1 cellular context compared by ENCODE assay signal in the genomic region with DNA sequence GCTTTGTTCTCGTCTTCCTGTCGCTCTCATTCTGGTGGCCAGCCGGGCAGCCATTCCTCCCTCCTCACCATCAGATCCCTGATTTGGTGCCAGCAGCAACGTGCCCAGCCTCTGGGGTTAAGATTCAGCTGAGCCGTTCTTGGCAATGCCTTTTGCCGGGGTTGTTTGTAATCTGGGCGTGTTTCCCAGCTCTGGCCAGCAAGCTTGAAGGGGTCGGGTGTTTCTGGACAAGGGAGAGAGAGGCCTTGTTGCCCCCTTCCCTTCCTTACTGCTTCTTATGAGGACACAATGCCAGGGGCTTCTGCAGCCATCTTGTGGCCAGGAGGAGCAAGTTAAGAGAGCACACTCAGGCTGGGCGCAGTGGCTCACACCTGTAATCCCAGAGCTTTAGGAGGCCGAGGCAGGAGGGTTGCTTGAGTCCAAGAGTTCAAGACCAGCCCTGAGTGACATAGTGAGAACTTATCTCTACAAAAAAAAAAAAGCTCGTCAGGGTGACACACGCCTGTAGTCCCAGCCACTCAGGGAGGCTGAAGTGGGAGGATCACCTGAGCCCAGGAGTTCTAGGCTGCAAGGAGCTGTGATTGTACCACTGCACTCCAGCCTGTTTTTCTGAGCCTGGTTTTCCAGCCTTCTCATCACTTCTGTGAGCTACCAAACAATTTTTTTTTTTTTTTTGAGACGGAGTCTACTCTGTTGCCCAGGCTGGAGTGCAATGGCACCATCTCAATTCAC.
TF ChIP-seq lines count a peak whose summit lies in the region.

No MANE protein-coding gene starts in this region.

TF ChIP-seq in K562, 482 proteins besides CTCF, POLR2A, EP300 and RAD21 (continued from another document):
- TF ChIP-seq, protein P1, sequence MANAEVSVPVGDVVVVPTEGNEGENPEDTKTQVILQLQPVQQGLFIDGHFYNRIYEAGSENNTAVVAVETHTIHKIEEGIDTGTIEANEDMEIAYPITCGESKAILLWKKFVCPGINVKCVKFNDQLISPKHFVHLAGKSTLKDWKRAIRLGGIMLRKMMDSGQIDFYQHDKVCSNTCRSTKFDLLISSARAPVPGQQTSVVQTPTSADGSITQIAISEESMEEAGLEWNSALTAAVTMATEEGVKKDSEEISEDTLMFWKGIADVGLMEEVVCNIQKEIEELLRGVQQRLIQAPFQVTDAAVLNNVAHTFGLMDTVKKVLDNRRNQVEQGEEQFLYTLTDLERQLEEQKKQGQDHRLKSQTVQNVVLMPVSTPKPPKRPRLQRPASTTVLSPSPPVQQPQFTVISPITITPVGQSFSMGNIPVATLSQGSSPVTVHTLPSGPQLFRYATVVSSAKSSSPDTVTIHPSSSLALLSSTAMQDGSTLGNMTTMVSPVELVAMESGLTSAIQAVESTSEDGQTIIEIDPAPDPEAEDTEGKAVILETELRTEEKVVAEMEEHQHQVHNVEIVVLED (CRISPR knock-in tag; IDR thresholded peaks at IDR 0.05) = no peak
- no peak for TF ChIP-seq ZHX1 (conservative IDR thresholded peaks at IDR 0.05; ENCODE audit: low read length)
- no peak for TF ChIP-seq MBD2 (IDR thresholded peaks at IDR 0.05; ENCODE audit: borderline replicate concordance, low read depth)
- TF ChIP-seq, protein P2, sequence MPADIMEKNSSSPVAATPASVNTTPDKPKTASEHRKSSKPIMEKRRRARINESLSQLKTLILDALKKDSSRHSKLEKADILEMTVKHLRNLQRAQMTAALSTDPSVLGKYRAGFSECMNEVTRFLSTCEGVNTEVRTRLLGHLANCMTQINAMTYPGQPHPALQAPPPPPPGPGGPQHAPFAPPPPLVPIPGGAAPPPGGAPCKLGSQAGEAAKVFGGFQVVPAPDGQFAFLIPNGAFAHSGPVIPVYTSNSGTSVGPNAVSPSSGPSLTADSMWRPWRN (IDR thresholded peaks at IDR 0.05; ENCODE audit: low read depth) = no peak
- no peak for TF ChIP-seq CGGBP1 (CRISPR knock-in tag; IDR thresholded peaks at IDR 0.05)
- TF ChIP-seq, protein P3, sequence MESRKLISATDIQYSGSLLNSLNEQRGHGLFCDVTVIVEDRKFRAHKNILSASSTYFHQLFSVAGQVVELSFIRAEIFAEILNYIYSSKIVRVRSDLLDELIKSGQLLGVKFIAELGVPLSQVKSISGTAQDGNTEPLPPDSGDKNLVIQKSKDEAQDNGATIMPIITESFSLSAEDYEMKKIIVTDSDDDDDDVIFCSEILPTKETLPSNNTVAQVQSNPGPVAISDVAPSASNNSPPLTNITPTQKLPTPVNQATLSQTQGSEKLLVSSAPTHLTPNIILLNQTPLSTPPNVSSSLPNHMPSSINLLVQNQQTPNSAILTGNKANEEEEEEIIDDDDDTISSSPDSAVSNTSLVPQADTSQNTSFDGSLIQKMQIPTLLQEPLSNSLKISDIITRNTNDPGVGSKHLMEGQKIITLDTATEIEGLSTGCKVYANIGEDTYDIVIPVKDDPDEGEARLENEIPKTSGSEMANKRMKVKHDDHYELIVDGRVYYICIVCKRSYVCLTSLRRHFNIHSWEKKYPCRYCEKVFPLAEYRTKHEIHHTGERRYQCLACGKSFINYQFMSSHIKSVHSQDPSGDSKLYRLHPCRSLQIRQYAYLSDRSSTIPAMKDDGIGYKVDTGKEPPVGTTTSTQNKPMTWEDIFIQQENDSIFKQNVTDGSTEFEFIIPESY (CRISPR knock-in tag; IDR thresholded peaks at IDR 0.05) = no peak
- TF ChIP-seq ZEB2 (IDR thresholded peaks at IDR 0.05) = no peak
- TF ChIP-seq TBP (optimal IDR thresholded peaks at IDR 0.05; ENCODE audit: low read depth, low read length) = no peak
- TF ChIP-seq BMI1 (IDR thresholded peaks at IDR 0.05; ENCODE audit: low read length) = no peak
- no peak for TF ChIP-seq HNRNPUL1 (IDR thresholded peaks at IDR 0.05; ENCODE audit: low read length)
- TF ChIP-seq STAT5B (CRISPR knock-in tag; IDR thresholded peaks at IDR 0.05) = no peak
